ENCODE assay signal across 1 cellular context in the genomic region with DNA sequence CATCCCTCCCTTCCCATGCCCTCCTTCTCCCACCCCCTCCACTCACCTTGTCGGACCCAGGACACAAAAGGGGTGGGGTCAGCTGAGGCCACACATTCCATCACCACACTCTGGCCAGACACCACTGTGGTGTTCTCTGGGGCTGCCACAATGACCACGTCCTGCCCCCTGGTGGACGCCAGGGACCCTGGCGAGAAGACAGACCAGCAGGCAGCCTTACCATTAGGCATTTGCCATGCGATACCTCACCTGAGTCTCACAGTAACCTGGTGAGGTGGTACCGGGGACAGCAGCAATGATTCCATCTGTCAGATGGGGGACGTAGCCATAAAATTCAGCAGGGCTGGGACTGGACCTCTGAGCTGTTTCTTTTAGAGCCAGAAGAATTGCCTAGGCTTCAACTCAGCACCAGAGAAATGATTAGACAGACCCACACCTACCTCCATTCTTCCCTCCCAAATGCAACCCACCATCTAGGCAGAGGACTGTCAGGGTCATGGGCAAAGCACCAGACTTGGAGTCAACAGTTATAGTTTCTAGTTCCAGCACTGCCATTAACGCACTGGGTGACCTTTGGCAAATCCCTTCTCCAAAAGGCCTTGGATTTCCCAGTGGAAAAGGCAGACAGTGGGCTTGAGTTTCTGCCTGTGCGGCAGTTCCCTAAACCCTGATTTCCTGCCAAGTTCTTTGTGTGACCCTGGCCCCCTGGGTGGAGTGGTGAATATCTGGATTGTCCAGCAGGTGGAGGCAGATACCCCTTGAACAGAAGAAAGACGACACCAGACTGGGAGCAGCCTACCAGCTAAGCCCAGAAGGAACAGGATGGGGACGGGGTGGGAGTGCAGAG.
TF ChIP-seq lines count a peak whose summit lies in the region.

No MANE protein-coding gene starts in this region.

TF ChIP-seq in HepG2, 621 proteins besides CTCF, POLR2A, EP300 and RAD21 (continued from another document and continues in another):
- TF ChIP-seq, protein P1, sequence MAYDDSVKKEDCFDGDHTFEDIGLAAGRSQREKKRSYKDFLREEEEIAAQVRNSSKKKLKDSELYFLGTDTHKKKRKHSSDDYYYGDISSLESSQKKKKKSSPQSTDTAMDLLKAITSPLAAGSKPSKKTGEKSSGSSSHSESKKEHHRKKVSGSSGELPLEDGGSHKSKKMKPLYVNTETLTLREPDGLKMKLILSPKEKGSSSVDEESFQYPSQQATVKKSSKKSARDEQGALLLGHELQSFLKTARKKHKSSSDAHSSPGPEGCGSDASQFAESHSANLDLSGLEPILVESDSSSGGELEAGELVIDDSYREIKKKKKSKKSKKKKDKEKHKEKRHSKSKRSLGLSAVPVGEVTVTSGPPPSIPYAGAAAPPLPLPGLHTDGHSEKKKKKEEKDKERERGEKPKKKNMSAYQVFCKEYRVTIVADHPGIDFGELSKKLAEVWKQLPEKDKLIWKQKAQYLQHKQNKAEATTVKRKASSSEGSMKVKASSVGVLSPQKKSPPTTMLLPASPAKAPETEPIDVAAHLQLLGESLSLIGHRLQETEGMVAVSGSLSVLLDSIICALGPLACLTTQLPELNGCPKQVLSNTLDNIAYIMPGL (CRISPR knock-in tag; IDR thresholded peaks at IDR 0.05; ENCODE audit: borderline replicate concordance in 1 of 2, low read depth in 1 of 2): peak in 1 of 2 experiments; percentile 65; a peak in 3 of 4 replicates
- TF ChIP-seq FOXM1 (CRISPR knock-in tag; IDR thresholded peaks at IDR 0.05) (no peak), PHF5A (CRISPR knock-in tag; IDR thresholded peaks at IDR 0.05; ENCODE audit: low read depth, unreplicated experiment) (no peak), ZNF501 (CRISPR knock-in tag; IDR thresholded peaks at IDR 0.05) (peak; percentile 56; the same call in 1 of the 2 replicates), STAG1 (CRISPR knock-in tag; IDR thresholded peaks at IDR 0.05) (peak; percentile 82), SMARCC2 (IDR thresholded peaks at IDR 0.05) (no peak), ZNF543 (CRISPR knock-in tag; IDR thresholded peaks at IDR 0.05) (0 out of 2 replicates have a peak, but pooled peaks have one; percentile 46), GTF3A (CRISPR knock-in tag; conservative IDR thresholded peaks at IDR 0.05) (peak; percentile 67; the same call in 1 of the 2 replicates), ZFX (CRISPR knock-in tag; IDR thresholded peaks at IDR 0.05; ENCODE audit: low read depth) (0 out of 2 replicates have a peak, but pooled peaks have one; percentile 13), SMARCE1 (IDR thresholded peaks at IDR 0.05; ENCODE audit: borderline replicate concordance) (no peak), LCORL (IDR thresholded peaks at IDR 0.05) (no peak), LCORL (CRISPR knock-in tag; IDR thresholded peaks at IDR 0.05) (peak; percentile 83), JUND (CRISPR knock-in tag; IDR thresholded peaks at IDR 0.05) (peak; percentile 41; the same call in 1 of the 2 replicates), ZNF331 (CRISPR knock-in tag; IDR thresholded peaks at IDR 0.05) (no peak), ZMYM2 (CRISPR knock-in tag; IDR thresholded peaks at IDR 0.05) (0 out of 2 replicates have a peak, but pooled peaks have one; percentile 24), ZNF589 (CRISPR knock-in tag; conservative IDR thresholded peaks at IDR 0.05) (no peak), ZNF235 (CRISPR knock-in tag; IDR thresholded peaks at IDR 0.05; ENCODE audit: borderline replicate concordance) (no peak), MAZ (IDR thresholded peaks at IDR 0.05; ENCODE audit: borderline replicate concordance, low read depth, low read length) (peak; percentile 49; the same call in 1 of the 2 replicates), MAZ (CRISPR knock-in tag; IDR thresholded peaks at IDR 0.05; ENCODE audit: low read depth) (no peak), TOE1 (CRISPR knock-in tag; IDR thresholded peaks at IDR 0.05) (no peak), ZNF333 (CRISPR knock-in tag; IDR thresholded peaks at IDR 0.05; ENCODE audit: borderline replicate concordance) (no peak), MYC (CRISPR knock-in tag; IDR thresholded peaks at IDR 0.05; ENCODE audit: borderline replicate concordance) (peak; percentile 49; the same call in 1 of the 2 replicates), ZBTB7A (CRISPR knock-in tag; IDR thresholded peaks at IDR 0.05) (peak; percentile 39; the same call in 1 of the 2 replicates), ZNF883 (CRISPR knock-in tag; IDR thresholded peaks at IDR 0.05; ENCODE audit: not compliant biosample characterization) (no peak), ZNF773 (CRISPR knock-in tag; IDR thresholded peaks at IDR 0.05; ENCODE audit: borderline replicate concordance) (no peak), PHF8 (CRISPR knock-in tag; IDR thresholded peaks at IDR 0.05) (0 out of 2 replicates have a peak, but pooled peaks have one; percentile 21), ZFP36 (IDR thresholded peaks at IDR 0.05; ENCODE audit: borderline replicate concordance, low read depth, low read length, partially characterized antibody) (no peak), SP4 (CRISPR knock-in tag; IDR thresholded peaks at IDR 0.05) (no peak), RARG (CRISPR knock-in tag; IDR thresholded peaks at IDR 0.05; ENCODE audit: low read depth) (no peak), RAD51 (IDR thresholded peaks at IDR 0.05; ENCODE audit: borderline replicate concordance) (no peak), TMF1 (CRISPR knock-in tag; IDR thresholded peaks at IDR 0.05; ENCODE audit: low read depth) (no peak), NR2F6 (IDR thresholded peaks at IDR 0.05) (no peak), NR2F6 (CRISPR knock-in tag; IDR thresholded peaks at IDR 0.05) (peak; percentile 33; the same call in 1 of the 2 replicates), KLF15 (CRISPR knock-in tag; IDR thresholded peaks at IDR 0.05; ENCODE audit: borderline replicate concordance) (no peak), GLI4 (CRISPR knock-in tag; IDR thresholded peaks at IDR 0.05; ENCODE audit: borderline replicate concordance) (no peak), ZNF570 (CRISPR knock-in tag; IDR thresholded peaks at IDR 0.05; ENCODE audit: borderline replicate concordance) (no peak)
- TF ChIP-seq, protein P2, sequence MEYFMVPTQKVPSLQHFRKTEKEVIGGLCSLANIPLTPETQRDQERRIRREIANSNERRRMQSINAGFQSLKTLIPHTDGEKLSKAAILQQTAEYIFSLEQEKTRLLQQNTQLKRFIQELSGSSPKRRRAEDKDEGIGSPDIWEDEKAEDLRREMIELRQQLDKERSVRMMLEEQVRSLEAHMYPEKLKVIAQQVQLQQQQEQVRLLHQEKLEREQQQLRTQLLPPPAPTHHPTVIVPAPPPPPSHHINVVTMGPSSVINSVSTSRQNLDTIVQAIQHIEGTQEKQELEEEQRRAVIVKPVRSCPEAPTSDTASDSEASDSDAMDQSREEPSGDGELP (IDR thresholded peaks at IDR 0.05; ENCODE audit: borderline replicate concordance, low read depth): no peak
- TF ChIP-seq, protein P3, sequence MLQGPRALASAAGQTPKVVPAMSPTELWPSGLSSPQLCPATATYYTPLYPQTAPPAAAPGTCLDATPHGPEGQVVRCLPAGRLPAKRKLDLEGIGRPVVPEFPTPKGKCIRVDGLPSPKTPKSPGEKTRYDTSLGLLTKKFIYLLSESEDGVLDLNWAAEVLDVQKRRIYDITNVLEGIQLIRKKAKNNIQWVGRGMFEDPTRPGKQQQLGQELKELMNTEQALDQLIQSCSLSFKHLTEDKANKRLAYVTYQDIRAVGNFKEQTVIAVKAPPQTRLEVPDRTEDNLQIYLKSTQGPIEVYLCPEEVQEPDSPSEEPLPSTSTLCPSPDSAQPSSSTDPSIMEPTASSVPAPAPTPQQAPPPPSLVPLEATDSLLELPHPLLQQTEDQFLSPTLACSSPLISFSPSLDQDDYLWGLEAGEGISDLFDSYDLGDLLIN (CRISPR knock-in tag; IDR thresholded peaks at IDR 0.05; ENCODE audit: borderline replicate concordance): no peak
- TF ChIP-seq, protein P4, sequence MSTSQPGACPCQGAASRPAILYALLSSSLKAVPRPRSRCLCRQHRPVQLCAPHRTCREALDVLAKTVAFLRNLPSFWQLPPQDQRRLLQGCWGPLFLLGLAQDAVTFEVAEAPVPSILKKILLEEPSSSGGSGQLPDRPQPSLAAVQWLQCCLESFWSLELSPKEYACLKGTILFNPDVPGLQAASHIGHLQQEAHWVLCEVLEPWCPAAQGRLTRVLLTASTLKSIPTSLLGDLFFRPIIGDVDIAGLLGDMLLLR (CRISPR knock-in tag; IDR thresholded peaks at IDR 0.05): no peak
- TF ChIP-seq, protein P5, sequence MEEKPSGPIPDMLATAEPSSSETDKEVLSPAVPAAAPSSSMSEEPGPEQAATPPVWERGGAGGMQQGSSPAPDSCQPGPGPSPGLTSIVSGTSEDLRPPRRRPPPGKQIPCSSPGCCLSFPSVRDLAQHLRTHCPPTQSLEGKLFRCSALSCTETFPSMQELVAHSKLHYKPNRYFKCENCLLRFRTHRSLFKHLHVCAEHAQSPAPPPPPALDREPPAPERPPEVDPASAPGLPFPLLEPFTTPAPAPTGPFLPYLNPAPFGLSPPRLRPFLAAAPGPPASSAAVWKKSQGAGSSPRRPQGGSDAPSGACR (CRISPR knock-in tag; IDR thresholded peaks at IDR 0.05): 0 out of 2 replicates have a peak, but pooled peaks have one; percentile 32
- TF ChIP-seq, protein P6, sequence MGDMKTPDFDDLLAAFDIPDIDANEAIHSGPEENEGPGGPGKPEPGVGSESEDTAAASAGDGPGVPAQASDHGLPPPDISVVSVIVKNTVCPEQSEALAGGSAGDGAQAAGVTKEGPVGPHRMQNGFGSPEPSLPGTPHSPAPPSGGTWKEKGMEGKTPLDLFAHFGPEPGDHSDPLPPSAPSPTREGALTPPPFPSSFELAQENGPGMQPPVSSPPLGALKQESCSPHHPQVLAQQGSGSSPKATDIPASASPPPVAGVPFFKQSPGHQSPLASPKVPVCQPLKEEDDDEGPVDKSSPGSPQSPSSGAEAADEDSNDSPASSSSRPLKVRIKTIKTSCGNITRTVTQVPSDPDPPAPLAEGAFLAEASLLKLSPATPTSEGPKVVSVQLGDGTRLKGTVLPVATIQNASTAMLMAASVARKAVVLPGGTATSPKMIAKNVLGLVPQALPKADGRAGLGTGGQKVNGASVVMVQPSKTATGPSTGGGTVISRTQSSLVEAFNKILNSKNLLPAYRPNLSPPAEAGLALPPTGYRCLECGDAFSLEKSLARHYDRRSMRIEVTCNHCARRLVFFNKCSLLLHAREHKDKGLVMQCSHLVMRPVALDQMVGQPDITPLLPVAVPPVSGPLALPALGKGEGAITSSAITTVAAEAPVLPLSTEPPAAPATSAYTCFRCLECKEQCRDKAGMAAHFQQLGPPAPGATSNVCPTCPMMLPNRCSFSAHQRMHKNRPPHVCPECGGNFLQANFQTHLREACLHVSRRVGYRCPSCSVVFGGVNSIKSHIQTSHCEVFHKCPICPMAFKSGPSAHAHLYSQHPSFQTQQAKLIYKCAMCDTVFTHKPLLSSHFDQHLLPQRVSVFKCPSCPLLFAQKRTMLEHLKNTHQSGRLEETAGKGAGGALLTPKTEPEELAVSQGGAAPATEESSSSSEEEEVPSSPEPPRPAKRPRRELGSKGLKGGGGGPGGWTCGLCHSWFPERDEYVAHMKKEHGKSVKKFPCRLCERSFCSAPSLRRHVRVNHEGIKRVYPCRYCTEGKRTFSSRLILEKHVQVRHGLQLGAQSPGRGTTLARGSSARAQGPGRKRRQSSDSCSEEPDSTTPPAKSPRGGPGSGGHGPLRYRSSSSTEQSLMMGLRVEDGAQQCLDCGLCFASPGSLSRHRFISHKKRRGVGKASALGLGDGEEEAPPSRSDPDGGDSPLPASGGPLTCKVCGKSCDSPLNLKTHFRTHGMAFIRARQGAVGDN (CRISPR knock-in tag; IDR thresholded peaks at IDR 0.05): peak; percentile 46
- TF ChIP-seq, protein P7, sequence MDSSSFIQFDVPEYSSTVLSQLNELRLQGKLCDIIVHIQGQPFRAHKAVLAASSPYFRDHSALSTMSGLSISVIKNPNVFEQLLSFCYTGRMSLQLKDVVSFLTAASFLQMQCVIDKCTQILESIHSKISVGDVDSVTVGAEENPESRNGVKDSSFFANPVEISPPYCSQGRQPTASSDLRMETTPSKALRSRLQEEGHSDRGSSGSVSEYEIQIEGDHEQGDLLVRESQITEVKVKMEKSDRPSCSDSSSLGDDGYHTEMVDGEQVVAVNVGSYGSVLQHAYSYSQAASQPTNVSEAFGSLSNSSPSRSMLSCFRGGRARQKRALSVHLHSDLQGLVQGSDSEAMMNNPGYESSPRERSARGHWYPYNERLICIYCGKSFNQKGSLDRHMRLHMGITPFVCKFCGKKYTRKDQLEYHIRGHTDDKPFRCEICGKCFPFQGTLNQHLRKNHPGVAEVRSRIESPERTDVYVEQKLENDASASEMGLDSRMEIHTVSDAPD (CRISPR knock-in tag; IDR thresholded peaks at IDR 0.05): peak; percentile 47; the same call in 1 of the 2 replicates
- TF ChIP-seq, protein P8, sequence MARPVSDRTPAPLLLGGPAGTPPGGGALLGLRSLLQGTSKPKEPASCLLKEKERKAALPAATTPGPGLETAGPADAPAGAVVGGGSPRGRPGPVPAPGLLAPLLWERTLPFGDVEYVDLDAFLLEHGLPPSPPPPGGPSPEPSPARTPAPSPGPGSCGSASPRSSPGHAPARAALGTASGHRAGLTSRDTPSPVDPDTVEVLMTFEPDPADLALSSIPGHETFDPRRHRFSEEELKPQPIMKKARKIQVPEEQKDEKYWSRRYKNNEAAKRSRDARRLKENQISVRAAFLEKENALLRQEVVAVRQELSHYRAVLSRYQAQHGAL (CRISPR knock-in tag; IDR thresholded peaks at IDR 0.05; ENCODE audit: not compliant biosample characterization): no peak
- TF ChIP-seq, protein P9, sequence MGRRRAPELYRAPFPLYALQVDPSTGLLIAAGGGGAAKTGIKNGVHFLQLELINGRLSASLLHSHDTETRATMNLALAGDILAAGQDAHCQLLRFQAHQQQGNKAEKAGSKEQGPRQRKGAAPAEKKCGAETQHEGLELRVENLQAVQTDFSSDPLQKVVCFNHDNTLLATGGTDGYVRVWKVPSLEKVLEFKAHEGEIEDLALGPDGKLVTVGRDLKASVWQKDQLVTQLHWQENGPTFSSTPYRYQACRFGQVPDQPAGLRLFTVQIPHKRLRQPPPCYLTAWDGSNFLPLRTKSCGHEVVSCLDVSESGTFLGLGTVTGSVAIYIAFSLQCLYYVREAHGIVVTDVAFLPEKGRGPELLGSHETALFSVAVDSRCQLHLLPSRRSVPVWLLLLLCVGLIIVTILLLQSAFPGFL (CRISPR knock-in tag; IDR thresholded peaks at IDR 0.05): no peak
- TF ChIP-seq, protein P10, sequence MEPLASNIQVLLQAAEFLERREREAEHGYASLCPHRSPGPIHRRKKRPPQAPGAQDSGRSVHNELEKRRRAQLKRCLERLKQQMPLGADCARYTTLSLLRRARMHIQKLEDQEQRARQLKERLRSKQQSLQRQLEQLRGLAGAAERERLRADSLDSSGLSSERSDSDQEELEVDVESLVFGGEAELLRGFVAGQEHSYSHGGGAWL (CRISPR knock-in tag; IDR thresholded peaks at IDR 0.05): no peak
